Comparison of ENCODE assay signal across 12 cellular contexts in the genomic region with DNA sequence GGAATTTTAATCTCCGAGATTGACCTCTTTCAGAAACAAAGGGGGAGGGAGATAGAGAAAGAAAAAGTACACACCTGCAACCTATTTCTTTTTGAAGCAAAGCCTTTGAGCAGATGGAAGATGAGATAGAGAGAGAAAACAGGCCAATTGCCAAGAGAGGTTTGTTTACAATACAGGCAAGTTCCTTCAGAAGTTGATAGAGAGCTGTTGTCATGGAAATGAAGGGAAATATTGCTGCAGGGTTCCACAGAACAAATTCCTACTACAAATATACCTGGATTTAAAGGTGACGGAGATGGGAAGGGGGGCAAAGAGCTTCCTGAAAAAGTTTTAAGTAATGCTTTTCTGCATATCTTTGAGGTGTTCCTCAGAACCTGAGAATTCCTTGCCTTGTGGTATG.
DNase-seq lines count a peak whose midpoint lies in the region; ATAC-seq and TF ChIP-seq lines count a peak whose summit lies in the region.
"Had no signal": no experiment of that assay in that cellular context is flagged by ENCODE, and none has a peak within 500 bp of the region (broad histone marks: within the 10 kb centered on the region; RNA-seq: fewer than 3 reads in every experiment).

No MANE protein-coding gene starts in this region.

- H3K36me3 Mint-ChIP-seq in progenitor cell of endocrine pancreas (ENCODE audit: insufficient read depth): no peaks in the 10 kb centered on the region

- WGBS in HUES64: 41% methylated on average over 2 of the region's 2 CpGs
- WGBS in hepatocyte (ENCODE audit: low lambda C conversion rate, missing lambda C conversion rate): 37% methylated on average over 2 of the region's 2 CpGs

- TF ChIP-seq CTCF in hepatocyte (IDR thresholded peaks at IDR 0.05; ENCODE audit: poor library complexity) (no peak), progenitor cell of endocrine pancreas (IDR thresholded peaks at IDR 0.05; ENCODE audit: unreplicated experiment) (no peak)

- H3K4me3 ChIP-seq in HUES64 (ENCODE audit: low read length): no peak overlapping the region
- no peak overlapping the region for H3K4me3 ChIP-seq in hepatocyte
- H3K4me3 ChIP-seq: uterus had no signal

- in situ Hi-C loops in KBM-7 (cut with MboI; ENCODE audit: low pct_unique_long_range_greater_than_20kb, low sequenced_read_pairs): no loop called here

- no peak overlapping the region for H3K4me3 Mint-ChIP-seq in progenitor cell of endocrine pancreas (ENCODE audit: low read depth)

- H3K27me3 ChIP-seq in HUES64 (ENCODE audit: insufficient read depth, low read length): no peaks in the 10 kb centered on the region
- H3K27me3 ChIP-seq in hepatocyte: no peaks in the 10 kb centered on the region
- H3K27me3 ChIP-seq: uterus had no signal

- H2AFZ ChIP-seq in hepatocyte: no peak overlapping the region

- no peaks in the 10 kb centered on the region for H4K20me1 ChIP-seq in hepatocyte (ENCODE audit: insufficient read depth, poor library complexity, severe bottlenecking)

- peaks cover 48% of the 10 kb centered on the region for H3K4me1 Mint-ChIP-seq in progenitor cell of endocrine pancreas (ENCODE audit: low read depth)

- peak overlapping the region; percentile 15; the same call in 1 of the 2 replicates for H3K9ac ChIP-seq in HUES64 (ENCODE audit: low read depth, low read length)

- H3K27ac Mint-ChIP-seq in progenitor cell of endocrine pancreas: peak overlapping the region; percentile 50

- no peaks in the 10 kb centered on the region for H3K79me2 ChIP-seq in hepatocyte

- H3K9me3 Mint-ChIP-seq in progenitor cell of endocrine pancreas (ENCODE audit: low read depth): no peaks in the 10 kb centered on the region

- H3K36me3 ChIP-seq in HUES64 (ENCODE audit: insufficient read depth, low read length): no peaks in the 10 kb centered on the region
- no peaks in the 10 kb centered on the region for H3K36me3 ChIP-seq in hepatocyte (replicated peaks; ENCODE audit: insufficient read depth, low read depth)
- H3K36me3 ChIP-seq: uterus had no signal

- peak overlapping the region; percentile 40 for H3K4me2 ChIP-seq in hepatocyte

- peaks cover 31% of the 10 kb centered on the region for H3K4me1 ChIP-seq in HUES64 (ENCODE audit: insufficient read depth, low read length)
- peaks cover 4% of the 10 kb centered on the region for H3K4me1 ChIP-seq in hepatocyte (ENCODE audit: insufficient read depth)
- H3K4me1 ChIP-seq: uterus had no signal

- no peaks in the 10 kb centered on the region for H3K9me2 ChIP-seq in hepatocyte (replicated peaks; ENCODE audit: insufficient read depth)

- H3K27me3 Mint-ChIP-seq in progenitor cell of endocrine pancreas: no peaks in the 10 kb centered on the region

- H3K9me3 ChIP-seq in HUES64 (ENCODE audit: insufficient read depth, low read depth, low read length) (no peaks in the 10 kb centered on the region), hepatocyte (ENCODE audit: low read depth) (no peaks in the 10 kb centered on the region)
- H3K9me3 ChIP-seq: uterus had no signal

- H3K27ac ChIP-seq in HUES64 (ENCODE audit: low read depth, low read length) (peak overlapping the region; percentile 77), hepatocyte (peak overlapping the region; percentile 38)
- H3K27ac ChIP-seq: uterus had no signal

- no peak for ATAC-seq in esophagus mucosa
- ATAC-seq: Right ventricle myocardium inferior had no signal

- peak; percentile 51 for DNase-seq in NCI-H748 (lab: John Stamatoyannopoulos, UW; ENCODE audit: unreplicated experiment)
- DNase-seq in hepatocyte (ENCODE audit: low spot score): peak; percentile 65
- DNase-seq in progenitor cell of endocrine pancreas (ENCODE audit: low spot score, unreplicated experiment): no peak
- DNase-seq in NCI-H524 (lab: John Stamatoyannopoulos, UW): no peak
- DNase-seq in KBM-7: no peak
- DNase-seq: activated T-cell treated with anti-CD3 and anti-CD28 coated beads, Interleukin-2, amount 50 U/mL, for 48 hours; midbrain; NCI-H2029 treated with DMSO at 0.1 percent for 48 hours; uterus had no signal

Comparison
In these comparisons a context has a peak if more than half of its experiments do, and no peak if none do; other contexts are left out.
1. DNase-seq: peak in NCI-H748 (single experiment) and hepatocyte (single experiment); none in progenitor cell of endocrine pancreas (single experiment), NCI-H524 (0 of 2) and KBM-7 (single experiment).